In genomic region chr15:41774062-41774872, GRCh38 we compare ENCODE assay signal across 8 cellular contexts. TPM values are rescaled to one million over a fixed set of nuclear protein-coding genes. Genes with fewer than 3 reads are reported as not detected.
DNase-seq lines count a peak whose midpoint lies in the region; ATAC-seq, FAIRE-seq and TF ChIP-seq lines count a peak whose summit lies in the region.

Gene MAPKBP1, plus strand, starts transcription at chr15:41774484. Its CDS starts 792 bp downstream, at chr15:41775276.

- CTCF ChIA-PET in T-cell (lab: Charles Lee), result interaction anchor here (0.6 to 4.4 kb wide), 31 partner anchors 10 to 543 kb away, joined by 3 to 113 read pairs (median 5); partner anchors contain the start of genes CHP1 (in 1 of the 2), EHD4 (in 1 of the 2), JMJD7 (in 1 of the 2) and NUSAP1 (in 1 of the 2)

- H3K9me3 ChIP-seq in adrenal gland (replicated peaks in 1 of 3) (no peaks in the 10 kb centered on the region), heart right ventricle (no peaks in the 10 kb centered on the region), upper lobe of right lung (no peaks in the 10 kb centered on the region)

- peak within 1 kb of the TSS; percentile 93 to 95 (median 94) for H3K4me3 Mint-ChIP-seq in T-cell

- TF ChIP-seq POLR2A in GM12892 (IDR thresholded peaks at IDR 0.05; ENCODE audit: low read depth, low read length) (no peak), adrenal gland (IDR thresholded peaks at IDR 0.05) (peak in 1 of 2 donors; percentile 70)

- peaks cover 8% of the 10 kb centered on the region for H3K36me3 Mint-ChIP-seq in T-cell

- TF ChIP-seq CTCF in adrenal gland (IDR thresholded peaks at IDR 0.05), result peak; percentile 33 to 65 (median 48)
- peak; percentile 29 to 84 (median 64) for TF ChIP-seq CTCF in heart right ventricle (IDR thresholded peaks at IDR 0.05)
- TF ChIP-seq CTCF in upper lobe of right lung (IDR thresholded peaks at IDR 0.05), result peak; percentile 64

- H3K27ac Mint-ChIP-seq in T-cell, result peak within 1 kb of the TSS; percentile 93 to 96

- intact Hi-C loops in adrenal gland (cut with DNase I) (loop anchor here in 1 of 2 donors (5.0 kb wide), 1 partner anchor 38 kb away; no protein-coding TSS in a partner anchor), heart right ventricle (cut with DNase I) (loop anchor here in 9 of 10 donors (1.0 to 10.0 kb wide), 9 partner anchors 37 to 201 kb away; partner anchors contain the start of genes EHD4 (in 2 of the 9), SPTBN5 (in 2 of the 9) and JMJD7 (in 1 of the 9)), posterior cingulate gyrus (cut with DNase I) (loop anchor here (1.0 to 5.0 kb wide), 5 partner anchors 37 to 217 kb away; partner anchors contain the start of genes JMJD7 and TYRO3), upper lobe of right lung (cut with DNase I) (loop anchor here (5.0 kb wide), 1 partner anchor 38 kb away; no protein-coding TSS in a partner anchor)

- 0 to 1% (median 1%) methylated on average over 19 to 62 of the region's 62 CpGs for WGBS in adrenal gland, 4 donors
- 0% methylated on average over 59 to 62 of the region's 62 CpGs for WGBS in heart right ventricle, 2 donors

- peak; percentile 96 for FAIRE-seq in GM12892 (lab: Jason Lieb, UNC)

- H3K4me3 ChIP-seq in adrenal gland, result peak within 1 kb of the TSS; percentile 33 to 72 (median 54)
- peak within 1 kb of the TSS; percentile 45 to 85 (median 77) for H3K4me3 ChIP-seq in heart right ventricle
- H3K4me3 ChIP-seq in upper lobe of right lung, result peak within 1 kb of the TSS; percentile 64

- H3K27me3 ChIP-seq in adrenal gland, result no peaks in the 10 kb centered on the region
- H3K27me3 ChIP-seq in heart right ventricle, result no peaks in the 10 kb centered on the region
- no peaks in the 10 kb centered on the region for H3K27me3 ChIP-seq in upper lobe of right lung

- no peaks in the 10 kb centered on the region for H3K27me3 Mint-ChIP-seq in T-cell

- H3K9me3 Mint-ChIP-seq in T-cell, result no peaks in the 10 kb centered on the region

- peaks cover 58 to 64% (median 63%) of the 10 kb centered on the region in 3 donors for H3K4me1 Mint-ChIP-seq in T-cell

- peak; percentile 88 for DNase-seq in GM12892 (ENCODE audit: insufficient read length)
- DNase-seq in NCI-H1436 treated with DMSO at 0.1 percent for 48 hours (lab: John Stamatoyannopoulos, UW), result peak; percentile 93
- peak; percentile 95 to 99 (median 97) for DNase-seq in T-cell
- DNase-seq in adrenal gland, result peak; percentile 97 to 99 (median 98)
- peak; percentile 96 to 97 for DNase-seq in heart right ventricle
- DNase-seq in posterior cingulate gyrus, result peak; percentile 94 to 99 (median 96)
- peak; percentile 99 for DNase-seq in upper lobe of right lung

- ATAC-seq in HG02852 (IDR thresholded peaks at IDR 0.05; ENCODE audit: unreplicated experiment), result peak; percentile 79
- peak; percentile 89 to 95 (median 92) for ATAC-seq in T-cell (replicated peaks in 1 of 4)
- peak; percentile 96 to 99 (median 98) for ATAC-seq in heart right ventricle
- peak; percentile 98 for ATAC-seq in upper lobe of right lung

- POLR2A ChIA-PET in T-cell (lab: Charles Lee), result interaction anchor here (0.5 to 1.9 kb wide), 11 partner anchors 38 to 1449 kb away, joined by 3 to 8 read pairs (median 5); partner anchors contain the start of genes EHD4 (in 1 of the 2) and MGA (in 1 of the 2)

- peaks cover 38 to 59% of the 10 kb centered on the region in 2 donors for H3K4me1 ChIP-seq in adrenal gland (replicated peaks in 1 of 2)
- H3K4me1 ChIP-seq in heart right ventricle, result peaks cover 13 to 55% (median 43%) of the 10 kb centered on the region in 9 donors
- peaks cover 32% of the 10 kb centered on the region for H3K4me1 ChIP-seq in upper lobe of right lung

- no peaks in the 10 kb centered on the region for H3K36me3 ChIP-seq in adrenal gland (replicated peaks in 1 of 2)
- peaks cover 0 to 16% (median 0%) of the 10 kb centered on the region in 9 donors for H3K36me3 ChIP-seq in heart right ventricle
- H3K36me3 ChIP-seq in upper lobe of right lung, result peaks cover 5% of the 10 kb centered on the region

- H3K27ac ChIP-seq in adrenal gland (peak within 1 kb of the TSS; percentile 60 to 87 (median 72)), heart right ventricle (peak within 1 kb of the TSS; percentile 52 to 88 (median 84)), upper lobe of right lung (peak within 1 kb of the TSS; percentile 75)

RNA-seq across cellular contexts. Expression of gene MAPKBP1, which starts in this region (rescaled TPM):
- 9.1 TPM for polyA plus RNA-seq in GM12892 (2012; ENCODE audit: missing spikeins)
- 10 to 100 TPM; 37.0 to 44.8 (median 38.2) TPM for total RNA-seq in T-cell
- 10 to 100 TPM; 10.1 to 48.2 (median 26.3) TPM for total RNA-seq in adrenal gland
- polyA plus RNA-seq in adrenal gland, result 10 to 100 TPM; 12.0 to 60.7 (median 13.0) TPM
- total RNA-seq in heart right ventricle, result 10 to 100 TPM in 9 of 10 donors, 1 to 10 TPM in 1; 8.3 to 17.0 (median 13.3) TPM
- 10 to 100 TPM in 1 of 2 donors, 1 to 10 TPM in 1; 3.4 to 27.2 TPM for polyA plus RNA-seq in heart right ventricle
- 22.4 TPM for total RNA-seq in upper lobe of right lung

Comparison
In these comparisons a context has a peak if more than half of its experiments do, and no peak if none do; other contexts are left out.
1. Peak in every context shown above with its lines: DNase-seq, ATAC-seq, H3K4me3 ChIP-seq and H3K27ac ChIP-seq.